In genomic region chr4:39889226-39889625, GRCh38 we compare ENCODE assay signal across 19 cellular contexts.
"Had no signal": no experiment of that assay in that cellular context is flagged by ENCODE, and none has a peak within 500 bp of the region (broad histone marks: within the 10 kb centered on the region; RNA-seq: fewer than 3 reads in every experiment).

No MANE protein-coding gene starts in this region.

- H3K27me3 Mint-ChIP-seq: activated CD4-positive, alpha-beta memory T cell treated with anti-CD3 and anti-CD28 coated beads for 36 hours; activated naive CD4-positive, alpha-beta T cell treated with anti-CD3 and anti-CD28 coated beads, Interleukin-2, amount 10 ng/mL, durations not matched to agents 7 days and 5 days; naive thymus-derived CD4-positive, alpha-beta T cell; stimulated activated naive B cell treated with anti-CD40 and anti-IgM and Interleukin-4, amounts not matched to agents 10 μg/mL and 1 μg/mL and 100 μg/mL, for 72 hours; type B pancreatic cell had no signal

- H3K9me3 ChIP-seq: body of pancreas, thoracic aorta had no signal

- H3K4me3 Mint-ChIP-seq: activated CD4-positive, alpha-beta memory T cell treated with anti-CD3 and anti-CD28 coated beads for 36 hours; activated naive CD4-positive, alpha-beta T cell treated with anti-CD3 and anti-CD28 coated beads, Interleukin-2, amount 10 ng/mL, durations not matched to agents 7 days and 5 days; naive thymus-derived CD4-positive, alpha-beta T cell; neural progenitor cell; stimulated activated naive B cell treated with anti-CD40 and anti-IgM and Interleukin-4, amounts not matched to agents 10 μg/mL and 1 μg/mL and 100 μg/mL, for 72 hours; type B pancreatic cell had no signal

- DNase-seq: activated CD4-positive, alpha-beta memory T cell treated with anti-CD3 and anti-CD28 coated beads for 36 hours; activated CD4-positive, alpha-beta T cell treated with anti-CD3 and anti-CD28 coated beads for 48 hours; activated effector memory CD4-positive, alpha-beta T cell treated with anti-CD3 and anti-CD28 coated beads, Interleukin-2, amount 50 U/mL, for 16 hours; activated naive CD4-positive, alpha-beta T cell treated with anti-CD3 and anti-CD28 coated beads, Interleukin-2, amount 10 ng/mL, durations not matched to agents 7 days and 5 days; anterior cingulate cortex; body of pancreas; foreskin fibroblast; naive thymus-derived CD4-positive, alpha-beta T cell; posterior cingulate gyrus; small intestine; stimulated activated naive B cell treated with anti-CD40 and anti-IgM and Interleukin-4, amounts not matched to agents 10 μg/mL and 1 μg/mL and 100 μg/mL, for 72 hours; T1000 had no signal

- H3K9me3 Mint-ChIP-seq: activated CD4-positive, alpha-beta memory T cell treated with anti-CD3 and anti-CD28 coated beads for 36 hours; activated naive CD4-positive, alpha-beta T cell treated with anti-CD3 and anti-CD28 coated beads, Interleukin-2, amount 10 ng/mL, durations not matched to agents 7 days and 5 days; neural progenitor cell; stimulated activated naive B cell treated with anti-CD40 and anti-IgM and Interleukin-4, amounts not matched to agents 10 μg/mL and 1 μg/mL and 100 μg/mL, for 72 hours; type B pancreatic cell had no signal

- H3K4me1 ChIP-seq: body of pancreas, neural progenitor cell had no signal

- ATAC-seq: body of pancreas; left lobe of liver; naive thymus-derived CD4-positive, alpha-beta T cell; sciatic nerve; stimulated activated naive B cell treated with anti-CD40 and anti-IgM and Interleukin-4, amounts not matched to agents 10 μg/mL and 1 μg/mL and 100 μg/mL, for 72 hours had no signal

- H3K4me3 ChIP-seq: body of pancreas, cardiac muscle cell, lung, neural progenitor cell, thoracic aorta had no signal

- H3K27ac Mint-ChIP-seq: activated CD4-positive, alpha-beta memory T cell treated with anti-CD3 and anti-CD28 coated beads for 36 hours; activated naive CD4-positive, alpha-beta T cell treated with anti-CD3 and anti-CD28 coated beads, Interleukin-2, amount 10 ng/mL, durations not matched to agents 7 days and 5 days; naive thymus-derived CD4-positive, alpha-beta T cell; neural progenitor cell; type B pancreatic cell had no signal

- H3K9ac ChIP-seq: neural progenitor cell had no signal

- H3K27ac ChIP-seq: body of pancreas, cardiac muscle cell, neural progenitor cell, thoracic aorta had no signal

- H3K4me1 Mint-ChIP-seq: activated naive CD4-positive, alpha-beta T cell treated with anti-CD3 and anti-CD28 coated beads, Interleukin-2, amount 10 ng/mL, durations not matched to agents 7 days and 5 days; neural progenitor cell had no signal

- H3K27me3 ChIP-seq: body of pancreas, cardiac muscle cell, neural progenitor cell had no signal
